ENCODE assay signal across 35 cellular contexts in genomic region chr7:122269241-122269640, GRCh38. TPM values are rescaled to one million over a fixed set of nuclear protein-coding genes. Genes with fewer than 3 reads are reported as not detected.
"Had no signal": no experiment of that assay in that cellular context is flagged by ENCODE, and none has a peak within 500 bp of the region (broad histone marks: within the 10 kb centered on the region; RNA-seq: fewer than 3 reads in every experiment).

No MANE protein-coding gene starts in this region.

- H3K4me3 Mint-ChIP-seq: activated B cell treated with CpG ODN at 0.5 μM for 24 hours; activated CD4-positive, alpha-beta memory T cell treated with anti-CD3 and anti-CD28 coated beads for 36 hours; activated CD8-positive, alpha-beta memory T cell treated with anti-CD3 and anti-CD28 coated beads, Interleukin-2, amount 10 ng/mL, durations not matched to agents 7 days and 5 days; activated naive CD4-positive, alpha-beta T cell treated with anti-CD3 and anti-CD28 coated beads, Interleukin-2, amount 10 ng/mL, durations not matched to agents 7 days and 5 days; activated naive CD8-positive, alpha-beta T cell; activated naive CD8-positive, alpha-beta T cell treated with anti-CD3 and anti-CD28 coated beads, Interleukin-2, amount 50 U/mL, for 24 hours; brain had no signal

- H3K27ac Mint-ChIP-seq: activated B cell treated with CpG ODN at 0.5 μM for 24 hours; activated CD4-positive, alpha-beta memory T cell treated with anti-CD3 and anti-CD28 coated beads for 36 hours; activated CD8-positive, alpha-beta memory T cell treated with anti-CD3 and anti-CD28 coated beads, Interleukin-2, amount 10 ng/mL, durations not matched to agents 7 days and 5 days; activated naive CD4-positive, alpha-beta T cell treated with anti-CD3 and anti-CD28 coated beads, Interleukin-2, amount 10 ng/mL, durations not matched to agents 7 days and 5 days; activated naive CD8-positive, alpha-beta T cell; activated naive CD8-positive, alpha-beta T cell treated with anti-CD3 and anti-CD28 coated beads, Interleukin-2, amount 50 U/mL, for 24 hours; brain had no signal

- H2AFZ ChIP-seq: PC-9 had no signal

- ATAC-seq: activated CD8-positive, alpha-beta memory T cell treated with anti-CD3 and anti-CD28 coated beads, Interleukin-2, amount 10 ng/mL, durations not matched to agents 7 days and 5 days; activated naive CD8-positive, alpha-beta T cell treated with anti-CD3 and anti-CD28 coated beads, Interleukin-2, amount 50 U/mL, for 24 hours; Right ventricle myocardium inferior; SK-N-SH treated with all-trans-retinoic acid at 6 μM for 48 hours had no signal

- H3K4me1 Mint-ChIP-seq: activated B cell treated with CpG ODN at 0.5 μM for 24 hours; activated CD8-positive, alpha-beta memory T cell treated with anti-CD3 and anti-CD28 coated beads, Interleukin-2, amount 10 ng/mL, durations not matched to agents 7 days and 5 days; activated naive CD4-positive, alpha-beta T cell treated with anti-CD3 and anti-CD28 coated beads, Interleukin-2, amount 10 ng/mL, durations not matched to agents 7 days and 5 days; activated naive CD8-positive, alpha-beta T cell treated with anti-CD3 and anti-CD28 coated beads, Interleukin-2, amount 50 U/mL, for 24 hours; brain had no signal

- DNase-seq: activated B cell treated with CpG ODN at 0.5 μM for 24 hours; activated CD4-positive, alpha-beta memory T cell treated with anti-CD3 and anti-CD28 coated beads for 36 hours; activated CD4-positive, alpha-beta T cell treated with anti-CD3 and anti-CD28 coated beads for 4 hours; activated CD4-positive, alpha-beta T cell treated with anti-CD3 and anti-CD28 coated beads, Interleukin-2, amount 50 U/mL, for 1 hour; activated CD4-positive, CD25-positive, alpha-beta regulatory T cell treated with anti-CD3 and anti-CD28 coated beads, Interleukin-2, amount 50 U/mL, for 72 hours; activated CD8-positive, alpha-beta memory T cell treated with anti-CD3 and anti-CD28 coated beads, Interleukin-2, amount 10 ng/mL, durations not matched to agents 7 days and 5 days; activated CD8-positive, alpha-beta memory T cell treated with anti-CD3 and anti-CD28 coated beads, Interleukin-2, amount 50 U/mL, for 48 hours; activated effector memory CD4-positive, alpha-beta T cell treated with Interleukin-2 at 50 U/mL for 16 hours; activated naive CD4-positive, alpha-beta T cell treated with anti-CD3 and anti-CD28 coated beads, Interleukin-2, amount 10 ng/mL, durations not matched to agents 7 days and 5 days; activated naive CD8-positive, alpha-beta T cell treated with anti-CD3 and anti-CD28 coated beads, Interleukin-2, amount 50 U/mL, for 24 hours; activated T-cell treated with anti-CD3 and anti-CD28 coated beads, Interleukin-2, amount 50 U/mL, for 48 hours; anterior cingulate cortex; caudate nucleus; cerebellar nuclear complex; Karpas-422; NCI-H1105; NCI-H1417 treated with DMSO at 0.1 percent for 48 hours; NCI-H1694; NCI-H1930; NCI-H345; NCI-H524 treated with DMSO at 0.1 percent for 48 hours; NCI-H748 treated with DMSO at 0.1 percent for 48 hours; PC-9; SIG-M5; T-helper 1 cell; T1000 had no signal

- H3K27me3 Mint-ChIP-seq: activated B cell treated with CpG ODN at 0.5 μM for 24 hours; activated CD4-positive, alpha-beta memory T cell treated with anti-CD3 and anti-CD28 coated beads for 36 hours; activated CD8-positive, alpha-beta memory T cell treated with anti-CD3 and anti-CD28 coated beads, Interleukin-2, amount 10 ng/mL, durations not matched to agents 7 days and 5 days; activated naive CD4-positive, alpha-beta T cell treated with anti-CD3 and anti-CD28 coated beads, Interleukin-2, amount 10 ng/mL, durations not matched to agents 7 days and 5 days; activated naive CD8-positive, alpha-beta T cell; activated naive CD8-positive, alpha-beta T cell treated with anti-CD3 and anti-CD28 coated beads, Interleukin-2, amount 50 U/mL, for 24 hours had no signal

- H3K9me3 Mint-ChIP-seq: activated B cell treated with CpG ODN at 0.5 μM for 24 hours; activated CD4-positive, alpha-beta memory T cell treated with anti-CD3 and anti-CD28 coated beads for 36 hours; brain had no signal

- H3K27ac ChIP-seq: PC-9, RWPE1 had no signal

- H3K4me3 ChIP-seq: PC-9 had no signal

- H3K36me3 Mint-ChIP-seq: activated CD4-positive, alpha-beta memory T cell treated with anti-CD3 and anti-CD28 coated beads for 36 hours; activated CD8-positive, alpha-beta memory T cell treated with anti-CD3 and anti-CD28 coated beads, Interleukin-2, amount 10 ng/mL, durations not matched to agents 7 days and 5 days; activated naive CD4-positive, alpha-beta T cell treated with anti-CD3 and anti-CD28 coated beads, Interleukin-2, amount 10 ng/mL, durations not matched to agents 7 days and 5 days; activated naive CD8-positive, alpha-beta T cell; brain had no signal

- H3K4me2 ChIP-seq: PC-9 had no signal

RNA-seq across cellular contexts. Expression of gene FEZF1, which starts 35.3 kb away (rescaled TPM):
- total RNA-seq: activated B cell treated with CpG ODN at 0.5 μM for 24 hours; activated CD4-positive, alpha-beta memory T cell treated with anti-CD3 and anti-CD28 coated beads for 36 hours; activated CD8-positive, alpha-beta memory T cell treated with anti-CD3 and anti-CD28 coated beads, Interleukin-2, amount 10 ng/mL, durations not matched to agents 7 days and 5 days; bronchial epithelial cell; MCF 10A; OCI-LY7; PC-9; Right ventricle myocardium inferior; T-helper 2 cell treated with Interferon-gamma antibody and Interleukin-4, amounts not matched to agents 100 ng/mL and 5 ng/mL, for 36 hours had no signal
